In genomic region chr5:132238901-132239500, GRCh38 we compare ENCODE assay signal across 13 cellular contexts. TPM values are rescaled to one million over a fixed set of nuclear protein-coding genes. Genes with fewer than 3 reads are reported as not detected.
"Had no signal": no experiment of that assay in that cellular context is flagged by ENCODE, and none has a peak within 500 bp of the region (broad histone marks: within the 10 kb centered on the region; RNA-seq: fewer than 3 reads in every experiment).

No MANE protein-coding gene starts in this region.

- H3K4me3 Mint-ChIP-seq: activated CD8-positive, alpha-beta T cell treated with anti-CD3 and anti-CD28 coated beads for 36 hours; activated T-cell treated with anti-CD3 and anti-CD28 coated beads, Interleukin-2, amount 50 U/mL, for 72 hours; effector memory CD8-positive, alpha-beta T cell; mesothelial cell of epicardium; neural crest cell; T-cell had no signal

- H3K36me3 ChIP-seq: cardiac muscle cell, lower lobe of right lung, stomach had no signal

- H3K4me1 Mint-ChIP-seq: mesothelial cell of epicardium, neural crest cell, T-cell had no signal

- H3K4me1 ChIP-seq: foreskin keratinocyte, lower lobe of right lung, stomach had no signal

- H3K27ac ChIP-seq: cardiac muscle cell, foreskin keratinocyte, lower lobe of right lung, skin epidermis, stomach had no signal

- H3K4me3 ChIP-seq: cardiac muscle cell, lower lobe of right lung, skin epidermis, stomach had no signal

- H3K27me3 Mint-ChIP-seq: activated CD8-positive, alpha-beta T cell treated with anti-CD3 and anti-CD28 coated beads for 36 hours; progenitor cell of endocrine pancreas had no signal

- H3K9me3 ChIP-seq: lower lobe of right lung had no signal

- H3K27ac Mint-ChIP-seq: activated CD8-positive, alpha-beta T cell treated with anti-CD3 and anti-CD28 coated beads for 36 hours; activated naive CD4-positive, alpha-beta T cell treated with anti-CD3 and anti-CD28 coated beads, Interleukin-2, amount 50 U/mL, for 72 hours; activated T-cell treated with anti-CD3 and anti-CD28 coated beads, Interleukin-2, amount 50 U/mL, for 72 hours; effector memory CD8-positive, alpha-beta T cell; mesothelial cell of epicardium; progenitor cell of endocrine pancreas; T-cell had no signal

- H3K27me3 ChIP-seq: cardiac muscle cell, foreskin keratinocyte, stomach had no signal

RNA-seq across cellular contexts. Expression of gene PDLIM4, which starts 18.5 kb away (rescaled TPM):
- total RNA-seq: activated CD8-positive, alpha-beta T cell treated with anti-CD3 and anti-CD28 coated beads for 36 hours; activated naive CD4-positive, alpha-beta T cell treated with anti-CD3 and anti-CD28 coated beads, Interleukin-2, amount 50 U/mL, for 72 hours; T-cell had no signal
